In genomic region chr10:113453351-113453750, GRCh38 we compare ENCODE assay signal across 39 cellular contexts.
"Had no signal": no experiment of that assay in that cellular context is flagged by ENCODE, and none has a peak within 500 bp of the region (broad histone marks: within the 10 kb centered on the region; RNA-seq: fewer than 3 reads in every experiment).

No MANE protein-coding gene starts in this region.

- H3K4me1 ChIP-seq: adrenal gland, ascending aorta had no signal

- H3K4me3 Mint-ChIP-seq: activated naive CD4-positive, alpha-beta T cell treated with anti-CD3 and anti-CD28 coated beads for 36 hours; activated naive CD4-positive, alpha-beta T cell treated with anti-CD3 and anti-CD28 coated beads, Interleukin-2, amount 10 ng/mL, durations not matched to agents 7 days and 5 days; activated naive CD4-positive, alpha-beta T cell treated with anti-CD3 and anti-CD28 coated beads, Interleukin-2, amount 50 U/mL, for 24 hours; activated naive CD8-positive, alpha-beta T cell; activated naive CD8-positive, alpha-beta T cell treated with anti-CD3 and anti-CD28 coated beads for 36 hours; activated naive CD8-positive, alpha-beta T cell treated with anti-CD3 and anti-CD28 coated beads, Interleukin-2, amount 10 ng/mL, durations not matched to agents 7 days and 5 days; activated naive CD8-positive, alpha-beta T cell treated with anti-CD3 and anti-CD28 coated beads, Interleukin-2, amount 50 U/mL, for 24 hours; activated T-cell treated with anti-CD3 and anti-CD28 coated beads, Interleukin-2, amount 50 U/mL, for 24 hours; activated T-cell treated with anti-CD3 and anti-CD28 coated beads, Interleukin-2, amount 50 U/mL, for 4 hours; activated T-cell treated with anti-CD3 and anti-CD28 coated beads, Interleukin-2, amount 50 U/mL, for 72 hours; activated T-helper 1 cell treated with anti-CD3 and anti-CD28 coated beads, Interleukin-12 subunit alpha, Interleukin-12 subunit beta, Interleukin-2, Interleukin-4 antibody, amounts not matched to agents 30 ng/mL and 10 ng/mL and 1 ng/mL, durations not matched to agents 14 hours and 24 hours and 36 hours; activated T-helper 17 cell treated with anti-CD3 and anti-CD28 coated beads, Interleukin-2, amount 50 U/mL, for 72 hours; brain; central memory CD8-positive, alpha-beta T cell had no signal

- H3K36me3 ChIP-seq: adrenal gland, ascending aorta, brain microvascular endothelial cell, breast epithelium, cardiac muscle cell had no signal

- H3K4me3 ChIP-seq: adrenal gland, ascending aorta, body of pancreas, breast epithelium, cardiac muscle cell had no signal

- DNase-seq: activated effector memory CD4-positive, alpha-beta T cell treated with anti-CD3 and anti-CD28 coated beads, Interleukin-2, amount 50 U/mL, for 16 hours; activated effector memory CD4-positive, alpha-beta T cell treated with Interleukin-2 at 50 U/mL for 16 hours; activated gamma-delta T cell; activated gamma-delta T cell treated with Interleukin-2 at 50 U/mL for 16 hours; activated naive CD4-positive, alpha-beta T cell; activated naive CD4-positive, alpha-beta T cell treated with anti-CD3 and anti-CD28 coated beads for 36 hours; activated naive CD4-positive, alpha-beta T cell treated with anti-CD3 and anti-CD28 coated beads, Interleukin-2, amount 10 ng/mL, durations not matched to agents 7 days and 5 days; activated naive CD4-positive, alpha-beta T cell treated with anti-CD3 and anti-CD28 coated beads, Interleukin-2, amount 50 U/mL, for 16 hours; activated naive CD4-positive, alpha-beta T cell treated with Interleukin-2 at 50 U/mL for 16 hours; activated naive CD8-positive, alpha-beta T cell treated with anti-CD3 and anti-CD28 coated beads for 36 hours; activated naive CD8-positive, alpha-beta T cell treated with anti-CD3 and anti-CD28 coated beads, Interleukin-2, amount 10 ng/mL, durations not matched to agents 7 days and 5 days; activated naive CD8-positive, alpha-beta T cell treated with anti-CD3 and anti-CD28 coated beads, Interleukin-2, amount 50 U/mL, for 24 hours; activated T-cell treated with anti-CD3 and anti-CD28 coated beads for 4 hours; activated T-cell treated with anti-CD3 and anti-CD28 coated beads, Interleukin-2, amount 50 U/mL, for 1 hour; activated T-cell treated with anti-CD3 and anti-CD28 coated beads, Interleukin-2, amount 50 U/mL, for 24 hours; activated T-cell treated with anti-CD3 and anti-CD28 coated beads, Interleukin-2, amount 50 U/mL, for 4 hours; activated T-cell treated with anti-CD3 and anti-CD28 coated beads, Interleukin-2, amount 50 U/mL, for 48 hours; activated T-cell treated with anti-CD3 and anti-CD28 coated beads, Interleukin-2, amount 50 U/mL, for 72 hours; adrenal gland; amniotic stem cell; amygdala; anterior cingulate cortex; aorta; body of pancreas; brain microvascular endothelial cell; caudate nucleus; central memory CD4-positive, alpha-beta T cell; cerebellar nuclear complex had no signal

- H3K4me1 Mint-ChIP-seq: activated naive CD4-positive, alpha-beta T cell treated with anti-CD3 and anti-CD28 coated beads, Interleukin-2, amount 10 ng/mL, durations not matched to agents 7 days and 5 days; activated naive CD4-positive, alpha-beta T cell treated with anti-CD3 and anti-CD28 coated beads, Interleukin-2, amount 50 U/mL, for 24 hours; activated naive CD8-positive, alpha-beta T cell treated with anti-CD3 and anti-CD28 coated beads for 36 hours; activated naive CD8-positive, alpha-beta T cell treated with anti-CD3 and anti-CD28 coated beads, Interleukin-2, amount 50 U/mL, for 24 hours; activated T-helper 17 cell treated with anti-CD3 and anti-CD28 coated beads, Interleukin-2, amount 50 U/mL, for 72 hours; brain; central memory CD8-positive, alpha-beta T cell had no signal

- H3K27ac Mint-ChIP-seq: activated naive CD4-positive, alpha-beta T cell treated with anti-CD3 and anti-CD28 coated beads for 36 hours; activated naive CD4-positive, alpha-beta T cell treated with anti-CD3 and anti-CD28 coated beads, Interleukin-2, amount 10 ng/mL, durations not matched to agents 7 days and 5 days; activated naive CD4-positive, alpha-beta T cell treated with anti-CD3 and anti-CD28 coated beads, Interleukin-2, amount 50 U/mL, for 24 hours; activated naive CD4-positive, alpha-beta T cell treated with anti-CD3 and anti-CD28 coated beads, Interleukin-2, amount 50 U/mL, for 72 hours; activated naive CD8-positive, alpha-beta T cell; activated naive CD8-positive, alpha-beta T cell treated with anti-CD3 and anti-CD28 coated beads for 36 hours; activated naive CD8-positive, alpha-beta T cell treated with anti-CD3 and anti-CD28 coated beads, Interleukin-2, amount 10 ng/mL, durations not matched to agents 7 days and 5 days; activated naive CD8-positive, alpha-beta T cell treated with anti-CD3 and anti-CD28 coated beads, Interleukin-2, amount 50 U/mL, for 24 hours; activated T-cell treated with anti-CD3 and anti-CD28 coated beads, Interleukin-2, amount 50 U/mL, for 24 hours; activated T-cell treated with anti-CD3 and anti-CD28 coated beads, Interleukin-2, amount 50 U/mL, for 72 hours; activated T-helper 1 cell treated with anti-CD3 and anti-CD28 coated beads, Interleukin-12 subunit alpha, Interleukin-12 subunit beta, Interleukin-2, Interleukin-4 antibody, amounts not matched to agents 30 ng/mL and 10 ng/mL and 1 ng/mL, durations not matched to agents 14 hours and 24 hours and 36 hours; activated T-helper 17 cell treated with anti-CD3 and anti-CD28 coated beads, Interleukin-2, amount 50 U/mL, for 72 hours; activated T-helper 2 cell treated with anti-CD3 and anti-CD28 coated beads, Interferon-gamma antibody, Interleukin-2, Interleukin-4, amounts not matched to agents 10 μg/mL and 5 μg/mL and 100 μg/mL, durations not matched to agents 14 hours and 24 hours and 36 hours; brain had no signal

- H3K27ac ChIP-seq: adrenal gland, ascending aorta, body of pancreas, brain microvascular endothelial cell, breast epithelium, cardiac muscle cell had no signal

- H3K36me3 Mint-ChIP-seq: activated naive CD4-positive, alpha-beta T cell treated with anti-CD3 and anti-CD28 coated beads, Interleukin-2, amount 10 ng/mL, durations not matched to agents 7 days and 5 days; activated naive CD4-positive, alpha-beta T cell treated with anti-CD3 and anti-CD28 coated beads, Interleukin-2, amount 50 U/mL, for 24 hours; activated naive CD4-positive, alpha-beta T cell treated with anti-CD3 and anti-CD28 coated beads, Interleukin-2, amount 50 U/mL, for 72 hours; activated naive CD8-positive, alpha-beta T cell; activated naive CD8-positive, alpha-beta T cell treated with anti-CD3 and anti-CD28 coated beads for 36 hours; activated naive CD8-positive, alpha-beta T cell treated with anti-CD3 and anti-CD28 coated beads, Interleukin-2, amount 10 ng/mL, durations not matched to agents 7 days and 5 days; brain had no signal

- H3K9me3 Mint-ChIP-seq: activated naive CD4-positive, alpha-beta T cell treated with anti-CD3 and anti-CD28 coated beads for 36 hours; activated naive CD4-positive, alpha-beta T cell treated with anti-CD3 and anti-CD28 coated beads, Interleukin-2, amount 10 ng/mL, durations not matched to agents 7 days and 5 days; activated naive CD4-positive, alpha-beta T cell treated with anti-CD3 and anti-CD28 coated beads, Interleukin-2, amount 50 U/mL, for 24 hours; activated naive CD4-positive, alpha-beta T cell treated with anti-CD3 and anti-CD28 coated beads, Interleukin-2, amount 50 U/mL, for 72 hours; activated naive CD8-positive, alpha-beta T cell treated with anti-CD3 and anti-CD28 coated beads for 36 hours; activated naive CD8-positive, alpha-beta T cell treated with anti-CD3 and anti-CD28 coated beads, Interleukin-2, amount 10 ng/mL, durations not matched to agents 7 days and 5 days; activated naive CD8-positive, alpha-beta T cell treated with anti-CD3 and anti-CD28 coated beads, Interleukin-2, amount 50 U/mL, for 24 hours; activated T-cell treated with anti-CD3 and anti-CD28 coated beads, Interleukin-2, amount 50 U/mL, for 24 hours; activated T-cell treated with anti-CD3 and anti-CD28 coated beads, Interleukin-2, amount 50 U/mL, for 4 hours; activated T-cell treated with anti-CD3 and anti-CD28 coated beads, Interleukin-2, amount 50 U/mL, for 72 hours; activated T-helper 1 cell treated with anti-CD3 and anti-CD28 coated beads, Interleukin-12 subunit alpha, Interleukin-12 subunit beta, Interleukin-2, Interleukin-4 antibody, amounts not matched to agents 30 ng/mL and 10 ng/mL and 1 ng/mL, durations not matched to agents 14 hours and 24 hours and 36 hours; activated T-helper 17 cell treated with anti-CD3 and anti-CD28 coated beads, Interleukin-2, amount 50 U/mL, for 72 hours; activated T-helper 2 cell treated with anti-CD3 and anti-CD28 coated beads, Interferon-gamma antibody, Interleukin-2, Interleukin-4, amounts not matched to agents 10 μg/mL and 5 μg/mL and 100 μg/mL, durations not matched to agents 14 hours and 24 hours and 36 hours; central memory CD8-positive, alpha-beta T cell had no signal

- ATAC-seq: activated naive CD4-positive, alpha-beta T cell treated with anti-CD3 and anti-CD28 coated beads, Interleukin-2, amount 50 U/mL, for 72 hours; activated naive CD8-positive, alpha-beta T cell treated with anti-CD3 and anti-CD28 coated beads, Interleukin-2, amount 50 U/mL, for 24 hours; activated T-cell treated with anti-CD3 and anti-CD28 coated beads, Interleukin-2, amount 50 U/mL, for 4 hours; activated T-cell treated with anti-CD3 and anti-CD28 coated beads, Interleukin-2, amount 50 U/mL, for 72 hours; activated T-helper 17 cell treated with anti-CD3 and anti-CD28 coated beads, Interleukin-2, amount 50 U/mL, for 72 hours; body of pancreas had no signal

- H3K27me3 ChIP-seq: adrenal gland, ascending aorta, body of pancreas, brain microvascular endothelial cell, breast epithelium had no signal

- H3K9me3 ChIP-seq: adrenal gland, ascending aorta, body of pancreas, breast epithelium had no signal
